In genomic region chr10:25049966-25050365, GRCh38 we compare ENCODE assay signal across 24 cellular contexts. TPM values are rescaled to one million over a fixed set of nuclear protein-coding genes. Genes with fewer than 3 reads are reported as not detected.
"Had no signal": no experiment of that assay in that cellular context is flagged by ENCODE, and none has a peak within 500 bp of the region (broad histone marks: within the 10 kb centered on the region; RNA-seq: fewer than 3 reads in every experiment).

No MANE protein-coding gene starts in this region.

- H3K36me3 ChIP-seq: WERI-Rb-1 had no signal

- ATAC-seq: activated CD4-positive, alpha-beta T cell treated with anti-CD3 and anti-CD28 coated beads for 36 hours; activated T-helper 17 cell treated with anti-CD3 and anti-CD28 coated beads, Interleukin-2, amount 50 U/mL, for 72 hours; Panc1; Right ventricle myocardium inferior; T-cell had no signal

- DNase-seq: activated CD4-positive, alpha-beta memory T cell treated with anti-CD3 and anti-CD28 coated beads, Interleukin-2, amount 10 ng/mL, durations not matched to agents 7 days and 5 days; activated CD4-positive, alpha-beta T cell treated with anti-CD3 and anti-CD28 coated beads for 36 hours; activated CD4-positive, alpha-beta T cell treated with anti-CD3 and anti-CD28 coated beads, Interleukin-2, amount 50 U/mL, for 1 hour; activated gamma-delta T cell; activated naive CD4-positive, alpha-beta T cell treated with anti-CD3 and anti-CD28 coated beads for 36 hours; activated T-cell treated with anti-CD3 and anti-CD28 coated beads for 4 hours; activated T-cell treated with anti-CD3 and anti-CD28 coated beads, Interleukin-2, amount 50 U/mL, for 48 hours; NCI-H1105 treated with DMSO at 0.1 percent for 48 hours; NCI-H1436 treated with DMSO at 0.1 percent for 48 hours; NCI-H187; NCI-H2081; NCI-H510A treated with DMSO at 0.1 percent for 48 hours; NCI-H69; NK-92 treated with Interleukin-12 subunit alpha and Interleukin-12 subunit beta, amount 100 ng/mL, for 24 hours; OCI-M1; RPMI8226; T-cell; T-helper 2 cell; T1000; WERI-Rb-1 had no signal

- H3K27ac ChIP-seq: SK-N-MC, WERI-Rb-1 had no signal

- H3K4me3 ChIP-seq: SK-N-MC had no signal

RNA-seq across cellular contexts. Expression of gene ENKUR, which starts 34.0 kb away (rescaled TPM):
- total RNA-seq: activated CD4-positive, alpha-beta memory T cell treated with anti-CD3 and anti-CD28 coated beads, Interleukin-2, amount 10 ng/mL, durations not matched to agents 7 days and 5 days; activated naive CD4-positive, alpha-beta T cell treated with anti-CD3 and anti-CD28 coated beads for 36 hours; Right ventricle myocardium inferior had no signal
